ENCODE assay signal across 28 cellular contexts in the genomic region with DNA sequence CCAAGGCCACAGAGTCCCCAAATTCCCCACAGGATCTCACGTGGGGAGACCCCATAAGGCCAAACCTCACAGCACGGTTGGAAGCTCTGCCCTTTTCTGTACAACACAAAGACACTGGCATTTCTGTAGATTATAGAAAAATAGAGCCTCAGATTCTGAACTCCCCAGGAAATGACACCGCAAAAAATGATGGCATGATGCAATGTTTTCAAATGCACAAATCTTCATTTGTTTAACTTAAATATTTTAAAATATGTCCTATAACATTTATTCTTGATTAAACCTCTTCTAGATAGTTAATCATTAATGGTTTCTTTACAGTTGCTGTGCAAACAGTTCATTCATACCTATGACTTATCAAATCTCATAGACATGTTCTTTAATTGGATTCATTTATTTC. TPM values are rescaled to one million over a fixed set of nuclear protein-coding genes. Genes with fewer than 3 reads are reported as not detected.
"Had no signal": no experiment of that assay in that cellular context is flagged by ENCODE, and none has a peak within 500 bp of the region (broad histone marks: within the 10 kb centered on the region; RNA-seq: fewer than 3 reads in every experiment).

No MANE protein-coding gene starts in this region.

- DNase-seq: activated CD4-positive, alpha-beta memory T cell treated with anti-CD3 and anti-CD28 coated beads, Interleukin-2, amount 10 ng/mL, durations not matched to agents 7 days and 5 days; activated CD4-positive, alpha-beta T cell treated with anti-CD3 and anti-CD28 coated beads, Interleukin-2, amount 10 ng/mL, durations not matched to agents 24 days and 14 days; activated effector memory CD4-positive, alpha-beta T cell treated with Interleukin-2 at 50 U/mL for 16 hours; activated naive CD4-positive, alpha-beta T cell treated with anti-CD3 and anti-CD28 coated beads, Interleukin-2, amount 10 ng/mL, durations not matched to agents 7 days and 5 days; activated T-cell treated with anti-CD3 and anti-CD28 coated beads, Interleukin-2, amount 50 U/mL, for 72 hours; amygdala; cerebellar nuclear complex; cortex of kidney; naive thymus-derived CD4-positive, alpha-beta T cell; occipital lobe; retina; sigmoid colon; stimulated activated CD4-positive, alpha-beta T cell treated with anti-CD3 and anti-CD28 coated beads, Interleukin-15, amount 100 ng/mL, for 24 hours; stimulated activated CD4-positive, alpha-beta T cell treated with anti-CD3 and anti-CD28 coated beads, Interleukin-2, amount 100 ng/mL, for 48 hours; stimulated activated CD8-positive, alpha-beta memory T cell treated with anti-CD3 and anti-CD28 coated beads, Interleukin-4, amount 100 ng/mL, for 48 hours; stimulated activated naive B cell treated with anti-CD40 and anti-IgM and Interleukin-4, amounts not matched to agents 10 μg/mL and 1 μg/mL and 100 μg/mL, for 72 hours; transverse colon had no signal

- H3K4me1 ChIP-seq: sigmoid colon, transverse colon had no signal

- FAIRE-seq: urothelium cell line had no signal

- ATAC-seq: activated CD4-positive, CD25-positive, alpha-beta regulatory T cell treated with anti-CD3 and anti-CD28 coated beads, Interleukin-2, amount 50 U/mL, for 24 hours; activated T-cell treated with anti-CD3 and anti-CD28 coated beads, Interleukin-2, amount 50 U/mL, for 72 hours; left lobe of liver; naive thymus-derived CD4-positive, alpha-beta T cell; stimulated activated naive B cell treated with anti-CD40 and anti-IgM and Interleukin-4, amounts not matched to agents 10 μg/mL and 1 μg/mL and 100 μg/mL, for 72 hours had no signal

- H3K27ac ChIP-seq: sigmoid colon, transverse colon, VCaP had no signal

- H3K4me3 ChIP-seq: lung, sigmoid colon, smooth muscle cell, transverse colon had no signal

- H3K4me1 Mint-ChIP-seq: activated CD4-positive, alpha-beta memory T cell treated with anti-CD3 and anti-CD28 coated beads, Interleukin-2, amount 10 ng/mL, durations not matched to agents 7 days and 5 days; activated CD4-positive, alpha-beta T cell treated with anti-CD3 and anti-CD28 coated beads, Interleukin-2, amount 10 ng/mL, durations not matched to agents 24 days and 14 days; activated naive CD4-positive, alpha-beta T cell treated with anti-CD3 and anti-CD28 coated beads, Interleukin-2, amount 10 ng/mL, durations not matched to agents 7 days and 5 days; naive thymus-derived CD4-positive, alpha-beta T cell; stimulated activated naive B cell treated with anti-CD40 and anti-IgM and Interleukin-4, amounts not matched to agents 10 μg/mL and 1 μg/mL and 100 μg/mL, for 72 hours had no signal

- H3K36me3 Mint-ChIP-seq: activated naive CD4-positive, alpha-beta T cell treated with anti-CD3 and anti-CD28 coated beads, Interleukin-2, amount 10 ng/mL, durations not matched to agents 7 days and 5 days; naive thymus-derived CD4-positive, alpha-beta T cell; stimulated activated naive B cell treated with anti-CD40 and anti-IgM and Interleukin-4, amounts not matched to agents 10 μg/mL and 1 μg/mL and 100 μg/mL, for 72 hours had no signal

- H3K27ac Mint-ChIP-seq: activated CD4-positive, alpha-beta memory T cell treated with anti-CD3 and anti-CD28 coated beads, Interleukin-2, amount 10 ng/mL, durations not matched to agents 7 days and 5 days; activated CD4-positive, alpha-beta T cell treated with anti-CD3 and anti-CD28 coated beads, Interleukin-2, amount 10 ng/mL, durations not matched to agents 24 days and 14 days; activated naive CD4-positive, alpha-beta T cell treated with anti-CD3 and anti-CD28 coated beads, Interleukin-2, amount 10 ng/mL, durations not matched to agents 7 days and 5 days; activated T-cell treated with anti-CD3 and anti-CD28 coated beads, Interleukin-2, amount 50 U/mL, for 72 hours; naive thymus-derived CD4-positive, alpha-beta T cell; stimulated activated naive B cell treated with anti-CD40 and anti-IgM and Interleukin-4, amounts not matched to agents 10 μg/mL and 1 μg/mL and 100 μg/mL, for 72 hours had no signal

- H3K27me3 Mint-ChIP-seq: activated naive CD4-positive, alpha-beta T cell treated with anti-CD3 and anti-CD28 coated beads, Interleukin-2, amount 10 ng/mL, durations not matched to agents 7 days and 5 days had no signal

- H3K36me3 ChIP-seq: sigmoid colon, transverse colon had no signal

- H3K4me2 ChIP-seq: smooth muscle cell had no signal

- H3K4me3 Mint-ChIP-seq: activated CD4-positive, alpha-beta memory T cell treated with anti-CD3 and anti-CD28 coated beads, Interleukin-2, amount 10 ng/mL, durations not matched to agents 7 days and 5 days; activated CD4-positive, alpha-beta T cell treated with anti-CD3 and anti-CD28 coated beads, Interleukin-2, amount 10 ng/mL, durations not matched to agents 24 days and 14 days; activated naive CD4-positive, alpha-beta T cell treated with anti-CD3 and anti-CD28 coated beads, Interleukin-2, amount 10 ng/mL, durations not matched to agents 7 days and 5 days; activated T-cell treated with anti-CD3 and anti-CD28 coated beads, Interleukin-2, amount 50 U/mL, for 72 hours; naive thymus-derived CD4-positive, alpha-beta T cell; neural crest cell; stimulated activated naive B cell treated with anti-CD40 and anti-IgM and Interleukin-4, amounts not matched to agents 10 μg/mL and 1 μg/mL and 100 μg/mL, for 72 hours had no signal

- H3K9me3 Mint-ChIP-seq: activated CD4-positive, alpha-beta memory T cell treated with anti-CD3 and anti-CD28 coated beads, Interleukin-2, amount 10 ng/mL, durations not matched to agents 7 days and 5 days; activated CD4-positive, alpha-beta T cell treated with anti-CD3 and anti-CD28 coated beads, Interleukin-2, amount 10 ng/mL, durations not matched to agents 24 days and 14 days; activated naive CD4-positive, alpha-beta T cell treated with anti-CD3 and anti-CD28 coated beads, Interleukin-2, amount 10 ng/mL, durations not matched to agents 7 days and 5 days; neural crest cell had no signal

- H3K9me3 ChIP-seq: sigmoid colon, transverse colon had no signal

RNA-seq across cellular contexts. Expression of a gene that starts 33.8 kb away (rescaled TPM):
- total RNA-seq: activated CD4-positive, alpha-beta T cell treated with anti-CD3 and anti-CD28 coated beads, Interleukin-2, amount 10 ng/mL, durations not matched to agents 24 days and 14 days; fibroblast of lung; glomerular endothelial cell; left lobe of liver; lung; naive thymus-derived CD4-positive, alpha-beta T cell; occipital lobe; posterior vena cava; sigmoid colon; smooth muscle cell; temporal lobe; transverse colon had no signal
- polyA plus RNA-seq: fibroblast of lung; lung; naive thymus-derived CD4-positive, alpha-beta T cell; sigmoid colon; smooth muscle cell had no signal
